In the genomic region with DNA sequence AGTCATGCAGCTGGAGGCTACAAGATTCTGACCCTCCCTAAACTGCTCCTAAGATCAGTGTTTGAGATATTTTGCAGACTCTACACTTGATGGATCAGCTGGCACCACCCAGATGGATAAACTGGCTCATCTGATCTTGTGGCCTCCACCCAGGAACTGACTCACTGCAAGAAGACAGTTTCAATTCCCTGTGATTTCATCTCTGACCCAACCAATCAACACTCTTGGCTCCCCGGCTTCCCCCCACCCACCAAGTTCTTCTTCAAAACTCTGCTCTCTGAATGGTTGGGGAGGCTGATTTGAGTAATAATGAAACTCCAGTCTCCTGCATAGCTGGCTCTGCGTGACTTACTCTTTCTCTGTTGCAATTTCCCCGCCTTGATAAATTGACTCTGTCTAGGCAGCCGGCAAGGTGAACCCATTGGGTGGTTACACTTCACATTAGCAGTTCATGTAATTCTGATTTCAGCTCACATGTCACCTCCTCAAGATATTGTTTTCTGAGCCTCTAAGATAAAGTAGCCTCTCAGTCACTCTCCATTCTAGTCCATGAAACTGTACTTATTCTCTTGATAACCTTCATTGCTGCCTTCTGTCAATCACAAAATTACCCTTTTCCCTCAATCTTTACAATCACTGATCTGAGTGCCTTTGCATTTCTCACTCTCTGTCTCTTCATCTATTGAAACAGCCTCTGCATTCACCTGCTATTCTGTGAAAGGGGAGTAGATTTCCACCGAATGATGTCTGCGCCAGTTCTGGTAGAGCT, we compare ENCODE assay signal across 8 cellular contexts. TPM values are rescaled to one million over a fixed set of nuclear protein-coding genes. Genes with fewer than 3 reads are reported as not detected.
A peak's percentile ranks its signal among the peaks of the same experiment; 100 is the strongest.
DNase-seq lines count a peak whose midpoint lies in the region; ATAC-seq, FAIRE-seq and TF ChIP-seq lines count a peak whose summit lies in the region.

No MANE protein-coding gene starts in this region.

- no peak overlapping the region for H2AFZ ChIP-seq in neuronal stem cell (ENCODE audit: low read length)

- no peaks in the 10 kb centered on the region for H3K79me1 ChIP-seq in neuronal stem cell (ENCODE audit: low read depth, low read length)

- H2BK120ac ChIP-seq in neuronal stem cell (ENCODE audit: low read depth, low read length): no peak overlapping the region

- H3K27ac ChIP-seq in BLaER1 treated with 17β-estradiol and CSF1 and Interleukin-3, amounts not matched to agents 10 nM and 100 nM: peak overlapping the region; percentile 64 to 97 (median 83)
- H3K27ac ChIP-seq in psoas muscle (no peak overlapping the region), neuronal stem cell (replicated peaks; ENCODE audit: low read length) (no peak overlapping the region)

- no peaks in the 10 kb centered on the region for H4K20me1 ChIP-seq in BLaER1 treated with 17β-estradiol and CSF1 and Interleukin-3, amounts not matched to agents 10 nM and 100 nM

- H3K4me2 ChIP-seq in BLaER1 treated with 17β-estradiol and CSF1 and Interleukin-3, amounts not matched to agents 10 nM and 100 nM: peak overlapping the region; percentile 40 to 83 (median 73)
- H3K4me2 ChIP-seq in neuronal stem cell (ENCODE audit: insufficient read depth, low read length, poor library complexity, severe bottlenecking): no peak overlapping the region

- H3K36me3 ChIP-seq in BLaER1 treated with 17β-estradiol and CSF1 and Interleukin-3, amounts not matched to agents 10 nM and 100 nM: no peaks in the 10 kb centered on the region
- no peaks in the 10 kb centered on the region for H3K36me3 ChIP-seq in psoas muscle (ENCODE audit: insufficient read depth in 1 of 2, low read depth in 1 of 2)
- H3K36me3 ChIP-seq in neuronal stem cell (replicated peaks in 1 of 2; ENCODE audit: control insufficient read depth in 2 of 2, insufficient read depth in 2 of 2, low read length in 2 of 2): no peaks in the 10 kb centered on the region

- H4K8ac ChIP-seq in neuronal stem cell (ENCODE audit: low read depth, low read length): no peak overlapping the region

- TF ChIP-seq CTCF in choroid plexus epithelial cell (conservative IDR thresholded peaks at IDR 0.05; ENCODE audit: low read depth, low read length) (no peak), psoas muscle (IDR thresholded peaks at IDR 0.05) (no peak)

- ATAC-seq in psoas muscle (peak in 2 of 4 donors; percentile 32 to 54), GM21529 (IDR thresholded peaks at IDR 0.05; ENCODE audit: unreplicated experiment) (no peak), GM21737 (IDR thresholded peaks at IDR 0.05; ENCODE audit: unreplicated experiment) (no peak)

- H3K18ac ChIP-seq in neuronal stem cell (ENCODE audit: low read length): no peak overlapping the region

- FAIRE-seq in RCC 7860 (lab: Jason Lieb, UNC): peak; percentile 50

- no peak overlapping the region for H2BK5ac ChIP-seq in neuronal stem cell (ENCODE audit: low read length)

- H4K91ac ChIP-seq in neuronal stem cell (ENCODE audit: low read depth, low read length, poor library complexity): no peak overlapping the region

- intact Hi-C loops in psoas muscle (cut with DNase I): loop anchor here in 1 of 2 donors (5.0 kb wide), 1 partner anchor 448 kb away; no protein-coding TSS in a partner anchor

- H3K9me3 ChIP-seq in BLaER1 treated with 17β-estradiol and CSF1 and Interleukin-3, amounts not matched to agents 10 nM and 100 nM (replicated peaks in 1 of 11): peaks cover 0 to 69% (median 3%) of the 10 kb centered on the region in 11 experiments; a peak in 8 of 22 replicates
- no peaks in the 10 kb centered on the region for H3K9me3 ChIP-seq in psoas muscle
- peaks cover 0 to 2% of the 10 kb centered on the region in 2 donors for H3K9me3 ChIP-seq in neuronal stem cell (replicated peaks in 1 of 2; ENCODE audit: control insufficient read depth in 2 of 2, insufficient read depth in 1 of 2, low read depth in 1 of 2, low read length in 2 of 2)

- H2BK12ac ChIP-seq in neuronal stem cell (ENCODE audit: low read length): no peak overlapping the region

- peak overlapping the region in 3 of 10 experiments; percentile 13 to 44 (median 24); a peak in 3 of 20 replicates for H3K4me3 ChIP-seq in BLaER1 treated with 17β-estradiol and CSF1 and Interleukin-3, amounts not matched to agents 10 nM and 100 nM
- H3K4me3 ChIP-seq in choroid plexus epithelial cell (ENCODE audit: low read depth, low read length) (no peak overlapping the region), psoas muscle (no peak overlapping the region), neuronal stem cell (ENCODE audit: low read length in 2 of 2) (no peak overlapping the region)

- 63 to 71% (median 71%) methylated on average over 6 of the region's 6 CpGs for WGBS in psoas muscle, 3 donors
- no CpG with 5 or more reads among the region's 6 CpGs for WGBS in neuronal stem cell (ENCODE audit: extremely low coverage in 2 of 2, insufficient read length in 2 of 2, insufficient replicate concordance in 1 of 2), 2 donors

- H3K27me3 ChIP-seq in BLaER1 treated with 17β-estradiol and CSF1 and Interleukin-3, amounts not matched to agents 10 nM and 100 nM: no peaks in the 10 kb centered on the region
- peaks cover 0 to 1% (median 0%) of the 10 kb centered on the region in 3 donors for H3K27me3 ChIP-seq in psoas muscle (ENCODE audit: insufficient read depth in 3 of 3, low read length in 2 of 3)
- H3K27me3 ChIP-seq in neuronal stem cell (ENCODE audit: control insufficient read depth in 3 of 3, insufficient read depth in 3 of 3, low read depth in 1 of 3, low read length in 3 of 3): peaks cover 0 to 2% (median 0%) of the 10 kb centered on the region in 3 experiments

- no peak overlapping the region for H3K14ac ChIP-seq in neuronal stem cell (ENCODE audit: low read length)

- H2BK15ac ChIP-seq in neuronal stem cell (ENCODE audit: low read length): no peak overlapping the region

- peaks cover 30 to 94% (median 67%) of the 10 kb centered on the region in 10 experiments for H3K4me1 ChIP-seq in BLaER1 treated with 17β-estradiol and CSF1 and Interleukin-3, amounts not matched to agents 10 nM and 100 nM
- H3K4me1 ChIP-seq in psoas muscle (no peaks in the 10 kb centered on the region), neuronal stem cell (ENCODE audit: control insufficient read depth in 2 of 2, insufficient read depth in 1 of 2, low read depth in 1 of 2, low read length in 2 of 2) (no peaks in the 10 kb centered on the region)

- H3K23ac ChIP-seq in neuronal stem cell (ENCODE audit: low read depth, low read length, poor library complexity): no peak overlapping the region

- peak overlapping the region; percentile 22 to 83 (median 59); a peak in 20 of 22 replicates for H3K9ac ChIP-seq in BLaER1 treated with 17β-estradiol and CSF1 and Interleukin-3, amounts not matched to agents 10 nM and 100 nM
- H3K9ac ChIP-seq in neuronal stem cell (ENCODE audit: low read depth, low read length, poor library complexity): no peak overlapping the region

- DNase-seq in RCC 7860 (ENCODE audit: low spot score): peak; percentile 60
- DNase-seq in choroid plexus epithelial cell (ENCODE audit: low read depth): peak; percentile 94
- peak; percentile 65 to 67 for DNase-seq in psoas muscle
- DNase-seq in cortex of kidney (lab: John Stamatoyannopoulos, UW): no peak
- no peak for DNase-seq in neuronal stem cell (ENCODE audit: low spot score)

- no peak overlapping the region for H3K4ac ChIP-seq in neuronal stem cell (ENCODE audit: low read length)

- no peak overlapping the region for H2AK5ac ChIP-seq in neuronal stem cell (ENCODE audit: low read depth, low read length)

RNA-seq across cellular contexts. Expression of a gene that starts 9.9 kb away (rescaled TPM):
- total RNA-seq in psoas muscle: 1 to 10 TPM; 1.2 to 2.3 (median 1.8) TPM
- polyA plus RNA-seq in psoas muscle: under 1 TPM; 0.27 to 0.66 (median 0.32) TPM
- not detected for polyA plus RNA-seq in neuronal stem cell (2013, experiment 1 of 2)
- not detected for polyA plus RNA-seq in neuronal stem cell (2013, experiment 2 of 2)

RNA-seq across cellular contexts. Expression of a gene that starts 24.1 kb away (rescaled TPM):
- total RNA-seq in psoas muscle: under 1 TPM; 0.30 to 0.98 (median 0.68) TPM
- under 1 TPM; 0.06 to 0.21 (median 0.08) TPM for polyA plus RNA-seq in psoas muscle
- polyA plus RNA-seq in neuronal stem cell (2013, experiment 1 of 2): not detected
- not detected for polyA plus RNA-seq in neuronal stem cell (2013, experiment 2 of 2)

RNA-seq across cellular contexts. Expression of a gene that starts 33.4 kb away (rescaled TPM):
- total RNA-seq in psoas muscle: 1 to 10 TPM; 1.5 to 6.7 (median 3.5) TPM
- 1 to 10 TPM in 1 of 3 donors, under 1 TPM in 2; 0.45 to 2.1 (median 0.55) TPM for polyA plus RNA-seq in psoas muscle
- not detected for polyA plus RNA-seq in neuronal stem cell (2013, experiment 1 of 2)
- not detected for polyA plus RNA-seq in neuronal stem cell (2013, experiment 2 of 2)

Comparison
In these comparisons a context has a peak if more than half of its experiments do, and no peak if none do; other contexts are left out.
1. H3K27ac ChIP-seq: peak in BLaER1 treated with 17β-estradiol and CSF1 and Interleukin-3, amounts not matched to agents 10 nM and 100 nM (11 of 11); none in psoas muscle (single experiment) and neuronal stem cell (single experiment).
2. DNase-seq: peak in RCC 7860 (single experiment), choroid plexus epithelial cell (single experiment) and psoas muscle (2 of 2); none in cortex of kidney (single experiment) and neuronal stem cell (single experiment).